Comparison of ENCODE assay signal across 18 cellular contexts in genomic region chr15:72778796-72779195, GRCh38. TPM values are rescaled to one million over a fixed set of nuclear protein-coding genes. Genes with fewer than 3 reads are reported as not detected.
DNase-seq lines count a peak whose midpoint lies in the region; ATAC-seq, FAIRE-seq and TF ChIP-seq lines count a peak whose summit lies in the region.
"Had no signal": no experiment of that assay in that cellular context is flagged by ENCODE, and none has a peak within 500 bp of the region (broad histone marks: within the 10 kb centered on the region; RNA-seq: fewer than 3 reads in every experiment).

No MANE protein-coding gene starts in this region.

- intact Hi-C loops in CD4-positive, alpha-beta T cell (cut with DNase I, micrococcal nuclease) = no loop called here
- intact Hi-C loops in GM12878 (cut with micrococcal nuclease; ENCODE audit: unreplicated experiment) = loop anchor here (5.0 kb wide), 1 partner anchor 56 kb away; no protein-coding TSS in a partner anchor
- intact Hi-C loops in activated CD4-positive, alpha-beta T cell treated with anti-CD3 and anti-CD28 coated beads, Interleukin-2, amount 10 ng/mL, durations not matched to agents 24 days and 14 days (cut with micrococcal nuclease) = no loop called here

- no peak overlapping the region for H3K27ac ChIP-seq in CD4-positive, alpha-beta T cell (ENCODE audit: low read depth, low read length)
- H3K27ac ChIP-seq in GM12878 (ENCODE audit: control insufficient read depth, insufficient read depth) = no peak overlapping the region

- H2AFZ ChIP-seq in GM12878 (ENCODE audit: control insufficient read depth, low read depth, low read length) = no peak overlapping the region

- SMC1A ChIA-PET in GM12878 (lab: Charles Lee; ENCODE audit: uncharacterized antibody, unreplicated experiment) = interaction anchor here (0.8 to 1.4 kb wide), 4 partner anchors 47 to 299 kb away, joined by 3 to 4 read pairs (median 4); no protein-coding TSS in a partner anchor

- BruUV-seq in GM12878 (replicated peaks; lab: Mats Ljungman, UMichigan) = no TSS peak

- no peaks in the 10 kb centered on the region for H3K27me3 Mint-ChIP-seq in CD4-positive, alpha-beta T cell
- no peaks in the 10 kb centered on the region for H3K27me3 Mint-ChIP-seq in IgD-negative memory B cell
- H3K27me3 Mint-ChIP-seq in activated CD4-positive, alpha-beta T cell treated with anti-CD3 and anti-CD28 coated beads, Interleukin-2, amount 10 ng/mL, durations not matched to agents 24 days and 14 days = no peaks in the 10 kb centered on the region
- H3K27me3 Mint-ChIP-seq: B cell had no signal

- no peak for ATAC-seq in CD4-positive, alpha-beta T cell (ENCODE audit: poor library complexity)
- ATAC-seq in GM12878 (no peak), SK-N-SH treated with all-trans-retinoic acid at 6 μM for 48 hours (no peak)
- ATAC-seq: CD8-positive, alpha-beta T cell; HepG2 had no signal

- peak overlapping the region; percentile 13; the same call in 1 of the 2 replicates for H3K4me2 ChIP-seq in GM12878 (ENCODE audit: control insufficient read depth, insufficient read depth)

- H3K9me3 Mint-ChIP-seq in CD4-positive, alpha-beta T cell = no peaks in the 10 kb centered on the region
- H3K9me3 Mint-ChIP-seq in IgD-negative memory B cell = no peaks in the 10 kb centered on the region
- H3K9me3 Mint-ChIP-seq in activated CD4-positive, alpha-beta T cell treated with anti-CD3 and anti-CD28 coated beads, Interleukin-2, amount 10 ng/mL, durations not matched to agents 24 days and 14 days = no peaks in the 10 kb centered on the region
- H3K9me3 Mint-ChIP-seq: CD8-positive, alpha-beta T cell had no signal

- H3K27ac Mint-ChIP-seq in CD4-positive, alpha-beta T cell = peak overlapping the region; percentile 22
- H3K27ac Mint-ChIP-seq in IgD-negative memory B cell = peak overlapping the region in 2 of 3 donors; percentile 16 to 43
- H3K27ac Mint-ChIP-seq in activated CD4-positive, alpha-beta T cell treated with anti-CD3 and anti-CD28 coated beads, Interleukin-2, amount 10 ng/mL, durations not matched to agents 24 days and 14 days = no peak overlapping the region
- H3K27ac Mint-ChIP-seq: B cell had no signal

- no peak for DNase-seq in CD4-positive, alpha-beta T cell
- DNase-seq in GM12878 (ENCODE audit: low read depth, low spot score) (no peak), retinal pigment epithelial cell (ENCODE audit: low read depth) (peak; percentile 79), D721Med (ENCODE audit: insufficient read length, low spot score) (no peak)
- no peak for DNase-seq in activated CD4-positive, alpha-beta T cell treated with anti-CD3 and anti-CD28 coated beads, Interleukin-2, amount 10 ng/mL, durations not matched to agents 24 days and 14 days
- DNase-seq: CD8-positive, alpha-beta T cell; DMS79 treated with DMSO at 0.1 percent for 48 hours; NCI-H1417; NCI-H1930; NCI-H446; NCI-H69; RPMI8226; SIG-M5 had no signal

- H3K4me1 Mint-ChIP-seq in CD4-positive, alpha-beta T cell (ENCODE audit: low read depth) = peaks cover 62% of the 10 kb centered on the region
- peaks cover 42 to 68% (median 57%) of the 10 kb centered on the region in 3 donors for H3K4me1 Mint-ChIP-seq in IgD-negative memory B cell
- H3K4me1 Mint-ChIP-seq in activated CD4-positive, alpha-beta T cell treated with anti-CD3 and anti-CD28 coated beads, Interleukin-2, amount 10 ng/mL, durations not matched to agents 24 days and 14 days = peaks cover 51% of the 10 kb centered on the region

- POLR2A ChIA-PET in CD4-positive, alpha-beta T cell (lab: Charles Lee) = no interaction called here
- POLR2A ChIA-PET in GM12878 (lab: Charles Lee) = interaction anchor here (0.5 to 1.3 kb wide), 3 partner anchors 26 to 66 kb away, joined by 3 read pairs; no protein-coding TSS in a partner anchor

- TF ChIP-seq RAD21 in GM12878 (IDR thresholded peaks at IDR 0.05; ENCODE audit: insufficient read depth, low read depth, low read length) = no peak

- no peaks in the 10 kb centered on the region for H3K9me3 ChIP-seq in CD4-positive, alpha-beta T cell (ENCODE audit: control insufficient read depth, low read length)
- no peaks in the 10 kb centered on the region for H3K9me3 ChIP-seq in GM12878 (replicated peaks; ENCODE audit: control insufficient read depth, insufficient read depth, low read length)

- CTCF ChIA-PET in CD4-positive, alpha-beta T cell (lab: Charles Lee) = interaction anchor here (0.7 to 1.1 kb wide), 4 partner anchors 11 to 528 kb away, joined by 3 to 4 read pairs (median 3); no protein-coding TSS in a partner anchor
- CTCF ChIA-PET in GM12878 (lab: Yijun Ruan, JAX) = interaction anchor here (2.6 to 2.9 kb wide), 2 partner anchors 11 to 56 kb away, joined by 7 to 18 read pairs; no protein-coding TSS in a partner anchor

- no peak overlapping the region for H3K9ac ChIP-seq in GM12878 (ENCODE audit: control insufficient read depth, insufficient read depth, low read length)

- peak overlapping the region; percentile 3 for H3K4me3 Mint-ChIP-seq in CD4-positive, alpha-beta T cell
- H3K4me3 Mint-ChIP-seq in IgD-negative memory B cell = peak overlapping the region in 1 of 4 donors; percentile 24
- no peak overlapping the region for H3K4me3 Mint-ChIP-seq in activated CD4-positive, alpha-beta T cell treated with anti-CD3 and anti-CD28 coated beads, Interleukin-2, amount 10 ng/mL, durations not matched to agents 24 days and 14 days
- H3K4me3 Mint-ChIP-seq: B cell; CD8-positive, alpha-beta T cell had no signal

- in situ Hi-C loops in GM12878 (cut with MboI) = no loop called here

- peaks cover 91% of the 10 kb centered on the region for H3K79me2 ChIP-seq in GM12878 (ENCODE audit: control insufficient read depth, insufficient read depth, low read length)

- RAD21 ChIA-PET in GM12878 (lab: Charles Lee; ENCODE audit: unreplicated experiment) = interaction anchor here (0.6 kb wide), 1 partner anchor 57 kb away, joined by 3 read pairs; no protein-coding TSS in a partner anchor

- no peak for TF ChIP-seq POLR2A in GM12878 (IDR thresholded peaks at IDR 0.05; ENCODE audit: low read depth, low read length)

- H3K4me3 ChIP-seq in GM12878 (no peak overlapping the region), retinal pigment epithelial cell (ENCODE audit: low read length) (no peak overlapping the region)

- H3K27me3 ChIP-seq in CD4-positive, alpha-beta T cell (ENCODE audit: control insufficient read depth, insufficient read depth, low read length) = no peaks in the 10 kb centered on the region
- no peaks in the 10 kb centered on the region for H3K27me3 ChIP-seq in GM12878 (replicated peaks in 1 of 2; ENCODE audit: control insufficient read depth in 2 of 2, insufficient read depth in 2 of 2, low read length in 1 of 2)

- H3K4me1 ChIP-seq in GM12878 (ENCODE audit: control insufficient read depth, insufficient read depth, low read length) = peaks cover 22% of the 10 kb centered on the region

- peaks cover 2 to 17% of the 10 kb centered on the region in 2 experiments for H3K36me3 ChIP-seq in GM12878 (ENCODE audit: control insufficient read depth in 2 of 2, insufficient read depth in 2 of 2, low read length in 1 of 2)

- WGBS in GM12878 (ENCODE audit: insufficient coverage, insufficient replicate concordance, low lambda C conversion rate, missing lambda C conversion rate) = 93% methylated on average over 6 of the region's 6 CpGs

- no peak for TF ChIP-seq EP300 in GM12878 (IDR thresholded peaks at IDR 0.05; ENCODE audit: borderline replicate concordance in 1 of 2, control insufficient read depth in 1 of 2, low read depth in 2 of 2, low read length in 2 of 2)

- no peak for TF ChIP-seq CTCF in CD4-positive, alpha-beta T cell (IDR thresholded peaks at IDR 0.05)
- TF ChIP-seq CTCF in GM12878 (IDR thresholded peaks at IDR 0.05 in 2 of 3, conservative IDR thresholded peaks at IDR 0.05 in 1 of 3; ENCODE audit: control insufficient read depth in 2 of 3, extremely low read depth in 1 of 3, insufficient read depth in 1 of 3, low read depth in 3 of 3, low read length in 3 of 3) (no peak), retinal pigment epithelial cell (conservative IDR thresholded peaks at IDR 0.05; ENCODE audit: low read depth, low read length) (no peak), D721Med (IDR thresholded peaks at IDR 0.05; ENCODE audit: insufficient read depth, missing control alignments) (no peak)

- peaks cover 74% of the 10 kb centered on the region for H3K36me3 Mint-ChIP-seq in CD4-positive, alpha-beta T cell (ENCODE audit: low read depth)
- H3K36me3 Mint-ChIP-seq in IgD-negative memory B cell = peaks cover 18% of the 10 kb centered on the region
- peaks cover 65% of the 10 kb centered on the region for H3K36me3 Mint-ChIP-seq in activated CD4-positive, alpha-beta T cell treated with anti-CD3 and anti-CD28 coated beads, Interleukin-2, amount 10 ng/mL, durations not matched to agents 24 days and 14 days (ENCODE audit: low read depth)

- FAIRE-seq in GM12878 (lab: Jason Lieb, UNC) (no peak), D721Med (lab: Jason Lieb, UNC) (no peak)
- FAIRE-seq: H1, HepG2 had no signal

- peaks cover 3% of the 10 kb centered on the region; the same call in 1 of the 2 replicates for H4K20me1 ChIP-seq in GM12878 (ENCODE audit: control insufficient read depth, insufficient read depth)

TF ChIP-seq in SK-N-SH treated with all-trans-retinoic acid at 6 μM for 48 hours, 23 proteins besides CTCF, POLR2A, EP300 and RAD21 (continues in another document):
- no peak for TF ChIP-seq ZFP3 (CRISPR knock-in tag; IDR thresholded peaks at IDR 0.05)

RNA-seq across cellular contexts. Expression of gene ADPGK, which starts 4.8 kb away (rescaled TPM):
- 10 to 100 TPM; 88.8 to 92.5 TPM for total RNA-seq in CD4-positive, alpha-beta T cell
- polyA plus RNA-seq in IgD-negative memory B cell (94.9 TPM), GM12878 (2011; rRNA removed) (146 and 165 TPM in 2 replicates), GM12878 (2014; fragmentation: Illumina TruSeq; extraction: Trizol) (66.6 and 66.7 TPM in 2 replicates), GM12878 (2014; fragmentation: Nextera tagmentation; extraction: Ambion mirVana) (10 to 100 TPM; 13.8 to 18.1 TPM), GM12878 (2014; rRNA removed) (65.5 and 78.8 TPM in 2 replicates), GM12878 (2016; fragmentation: Nextera tagmentation; extraction: Ambion mirVana) (10 to 100 TPM; 51.5 to 53.1 TPM)
- total RNA-seq in GM12878 (2013; cell fraction: nucleolus; rRNA removed) = 374 and 402 TPM in 2 replicates
- total RNA-seq in GM12878 (2014; rRNA removed) (66.0 and 78.9 TPM in 2 replicates), GM12878 (2014; rRNA removed; fragmentation: Illumina TruSeq; extraction: Trizol) (56.2 and 60.2 TPM in 2 replicates), GM12878 (2021) (50.3 and 53.2 TPM in 2 replicates)
- 42.9 TPM for polyA plus RNA-seq in GM12878 (2011; ENCODE audit: low read depth)
- 74.2 and 83.1 TPM in 2 replicates for polyA plus RNA-seq in GM12878 (2011; cell fraction: cytosol; rRNA removed)
- 171 and 176 TPM in 2 replicates for polyA plus RNA-seq in GM12878 (2011; cell fraction: nucleus; rRNA removed)
- polyA plus RNA-seq in GM12878 (2012) = 47.5 and 54.3 TPM in 2 replicates
- polyA minus RNA-seq in GM12878 (2011; rRNA and poly(A)+ RNA removed) = 76.5 and 81.0 TPM in 2 replicates
- 24.2 and 31.1 TPM in 2 replicates for polyA minus RNA-seq in GM12878 (2011; cell fraction: cytosol; rRNA and poly(A)+ RNA removed)
- polyA minus RNA-seq in GM12878 (2011; cell fraction: nucleus; rRNA and poly(A)+ RNA removed) = 80.6 and 96.3 TPM in 2 replicates
- 107 and 112 TPM in 2 replicates for total RNA-seq in activated CD4-positive, alpha-beta T cell treated with anti-CD3 and anti-CD28 coated beads, Interleukin-2, amount 10 ng/mL, durations not matched to agents 24 days and 14 days
